12 cellular contexts compared by ENCODE assay signal in the genomic region with DNA sequence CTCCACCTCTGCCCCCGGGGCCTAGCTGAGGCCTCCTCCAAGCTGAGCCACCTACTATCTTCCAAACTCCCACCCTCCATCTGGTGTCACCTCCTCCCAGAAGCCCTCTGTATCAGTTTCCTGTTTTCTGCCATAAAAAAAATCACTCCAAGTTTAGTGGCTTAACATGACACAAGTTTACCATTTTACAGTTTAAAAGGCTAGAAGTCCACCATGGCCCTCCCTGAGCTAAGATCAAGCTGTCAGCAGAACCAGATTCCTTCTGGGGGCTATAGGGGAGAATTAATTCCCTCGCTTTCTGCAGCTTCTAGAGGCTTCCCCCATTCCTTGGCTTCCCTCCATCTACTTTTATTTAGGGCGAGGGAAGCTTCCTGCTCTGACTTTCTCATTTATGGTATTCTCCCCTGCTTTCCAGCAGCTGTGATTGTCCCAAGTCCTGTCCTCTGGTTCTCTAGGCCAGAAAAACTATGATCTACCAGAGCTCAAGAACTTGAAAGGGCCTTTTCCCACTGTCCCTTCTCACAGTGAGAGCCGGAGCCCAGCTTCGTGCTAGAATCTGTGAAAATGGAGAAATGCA. TPM values are rescaled to one million over a fixed set of nuclear protein-coding genes. Genes with fewer than 3 reads are reported as not detected.
DNase-seq lines count a peak whose midpoint lies in the region; FAIRE-seq and TF ChIP-seq lines count a peak whose summit lies in the region.
"Had no signal": no experiment of that assay in that cellular context is flagged by ENCODE, and none has a peak within 500 bp of the region (broad histone marks: within the 10 kb centered on the region; RNA-seq: fewer than 3 reads in every experiment).

No MANE protein-coding gene starts in this region.

- POLR2A ChIA-PET in H1 (lab: Charles Lee; ENCODE audit: partially characterized antibody), result interaction anchor here (0.6 kb wide), 1 partner anchor 32 kb away, joined by 3 read pairs; no protein-coding TSS in a partner anchor

- no peaks in the 10 kb centered on the region for H3K36me3 Mint-ChIP-seq in activated CD4-positive, alpha-beta T cell treated with anti-CD3 and anti-CD28 coated beads, Interleukin-2, amount 10 ng/mL, durations not matched to agents 24 days and 14 days (ENCODE audit: low read depth)

- H3K4ac ChIP-seq in H1 (replicated peaks; ENCODE audit: insufficient read length, low read depth, low read length), result no peak overlapping the region

- WGBS in H1 (ENCODE audit: extremely low coverage in 1 of 2, insufficient coverage in 1 of 2, insufficient read length in 1 of 2, insufficient replicate concordance in 2 of 2, low coverage in 1 of 2, low lambda C conversion rate in 2 of 2, missing lambda C conversion rate in 1 of 2), 2 experiments, result 78% methylated on average over 5 of the region's 5 CpGs; no CpG with 5 or more reads in 1 of the 2 experiments

- H3K36me3 ChIP-seq in H1 (ENCODE audit: control insufficient read depth in 2 of 4, insufficient read depth in 4 of 4, low read length in 3 of 4) (no peaks in the 10 kb centered on the region), skeletal muscle satellite cell (ENCODE audit: insufficient read depth, low read length) (no peaks in the 10 kb centered on the region)

- H4K8ac ChIP-seq in H1 (ENCODE audit: extremely low read depth, insufficient read depth, low read length), result no peak overlapping the region

- H2BK15ac ChIP-seq in H1 (ENCODE audit: low read length), result no peak overlapping the region

- no peaks in the 10 kb centered on the region for H3K79me1 ChIP-seq in H1 (ENCODE audit: low read depth, low read length)

- H2BK12ac ChIP-seq in H1 (ENCODE audit: low read depth, low read length), result no peak overlapping the region

- H3K27me3 Mint-ChIP-seq in activated CD4-positive, alpha-beta T cell treated with anti-CD3 and anti-CD28 coated beads, Interleukin-2, amount 10 ng/mL, durations not matched to agents 24 days and 14 days, result no peaks in the 10 kb centered on the region

- no peaks in the 10 kb centered on the region for H3K23me2 ChIP-seq in H1 (ENCODE audit: low read depth, low read length)

- no peak overlapping the region for H3K56ac ChIP-seq in H1 (replicated peaks; ENCODE audit: insufficient read length, low read depth, low read length)

- no peak overlapping the region for H3K27ac ChIP-seq in H1 (ENCODE audit: low read depth, low read length)

- H3K4me1 ChIP-seq in H1 (replicated peaks in 1 of 4; ENCODE audit: control insufficient read depth in 3 of 4, insufficient read depth in 4 of 4, low read length in 3 of 4) (peaks cover 0 to 2% (median 1%) of the 10 kb centered on the region in 4 experiments; a peak in 4 of 7 replicates), skeletal muscle satellite cell (ENCODE audit: control insufficient read depth, insufficient read depth, low read length) (peaks cover 31% of the 10 kb centered on the region)

- H4K5ac ChIP-seq in H1 (ENCODE audit: insufficient read length, low read depth, low read length), result no peak overlapping the region

- no peaks in the 10 kb centered on the region for H3K9me3 Mint-ChIP-seq in activated CD4-positive, alpha-beta T cell treated with anti-CD3 and anti-CD28 coated beads, Interleukin-2, amount 10 ng/mL, durations not matched to agents 24 days and 14 days

- H3K27ac Mint-ChIP-seq in activated CD4-positive, alpha-beta T cell treated with anti-CD3 and anti-CD28 coated beads, Interleukin-2, amount 10 ng/mL, durations not matched to agents 24 days and 14 days, result peak overlapping the region; percentile 77

- CTCF ChIA-PET in H1 (lab: Charles Lee; ENCODE audit: partially characterized antibody), result interaction anchor here (0.7 to 8.2 kb wide), 23 partner anchors 11 to 715 kb away, joined by 3 to 75 read pairs (median 5); a partner anchor contains a TSS

- H4K91ac ChIP-seq in H1 (replicated peaks; ENCODE audit: insufficient read length, low read length), result no peak overlapping the region

- no peak for TF ChIP-seq POLR2A in H1 (IDR thresholded peaks at IDR 0.05; ENCODE audit: control extremely low read depth in 1 of 2, low read depth in 2 of 2, low read length in 2 of 2)

- H3K9me3 ChIP-seq in H1 (ENCODE audit: insufficient read depth in 2 of 2, low read depth in 1 of 2, low read length in 1 of 2) (no peaks in the 10 kb centered on the region), skeletal muscle satellite cell (replicated peaks; ENCODE audit: low read length) (peaks cover 5% of the 10 kb centered on the region)

- TF ChIP-seq RAD21 in H1 (IDR thresholded peaks at IDR 0.05 in 1 of 2, conservative IDR thresholded peaks at IDR 0.05 in 1 of 2; ENCODE audit: low read depth in 2 of 2, low read length in 2 of 2), result no peak

- H3K23ac ChIP-seq in H1 (ENCODE audit: insufficient read length), result no peak overlapping the region

- no peak overlapping the region for H2BK120ac ChIP-seq in H1 (replicated peaks; ENCODE audit: low read depth, low read length)

- DNase-seq in activated CD4-positive, alpha-beta T cell treated with anti-CD3 and anti-CD28 coated beads, Interleukin-2, amount 10 ng/mL, durations not matched to agents 24 days and 14 days, result no peak
- no peak for DNase-seq in activated CD4-positive, alpha-beta T cell treated with anti-CD3 and anti-CD28 coated beads, Interleukin-2, amount 50 U/mL, for 48 hours
- DNase-seq in OCI-M1 (lab: John Stamatoyannopoulos, UW) (peak; percentile 16), H1 (ENCODE audit: low read depth in 1 of 2, low spot score in 2 of 2) (no peak), hippocampal formation (lab: John Stamatoyannopoulos, UW) (no peak), NCI-H146 (lab: John Stamatoyannopoulos, UW) (no peak), activated gamma-delta T cell treated with Interleukin-2 at 50 U/mL for 16 hours (no peak)
- DNase-seq: NCI-H2171 treated with DMSO at 0.1 percent for 48 hours, Right ventricle myocardium superior had no signal

- H3K27me3 ChIP-seq in H1 (replicated peaks in 1 of 4; ENCODE audit: control insufficient read depth in 3 of 4, extremely low read depth in 1 of 4, insufficient read depth in 3 of 4, low read length in 3 of 4) (no peaks in the 10 kb centered on the region; a peak in 1 of 7 replicates), skeletal muscle satellite cell (ENCODE audit: control insufficient read depth, insufficient read depth, low read length) (peaks cover 10% of the 10 kb centered on the region)

- H2BK20ac ChIP-seq in H1 (ENCODE audit: low read length), result no peak overlapping the region

- H4K20me1 ChIP-seq in H1 (replicated peaks in 1 of 2; ENCODE audit: control insufficient read depth in 1 of 2, insufficient read depth in 2 of 2, low read length in 2 of 2), result no peaks in the 10 kb centered on the region

- H3K14ac ChIP-seq in H1 (ENCODE audit: insufficient read length), result no peak overlapping the region

- TF ChIP-seq EP300 in H1 (IDR thresholded peaks at IDR 0.05; ENCODE audit: borderline replicate concordance in 1 of 2, low read depth in 2 of 2, low read length in 2 of 2), result no peak

- 0 out of 2 replicates have a peak overlapping the region, but pooled peaks have one; percentile 12 for H2AFZ ChIP-seq in H1 (ENCODE audit: low read length)

- H3K18ac ChIP-seq in H1 (ENCODE audit: extremely low read depth, low read length), result no peak overlapping the region

- no peak overlapping the region for H3K9ac ChIP-seq in H1 (replicated peaks in 1 of 4; ENCODE audit: extremely low read depth in 1 of 4, low read depth in 3 of 4, low read length in 3 of 4)
- peak overlapping the region; percentile 44 for H3K9ac ChIP-seq in skeletal muscle satellite cell (ENCODE audit: low read depth, low read length)

- H3K4me1 Mint-ChIP-seq in activated CD4-positive, alpha-beta T cell treated with anti-CD3 and anti-CD28 coated beads, Interleukin-2, amount 10 ng/mL, durations not matched to agents 24 days and 14 days, result peaks cover 21% of the 10 kb centered on the region

- H3K4me3 ChIP-seq in H1 (ENCODE audit: extremely low read depth in 1 of 4, insufficient read depth in 2 of 4, low read depth in 3 of 4, low read length in 4 of 4), result no peak overlapping the region
- no peak overlapping the region for H3K4me3 ChIP-seq in skeletal muscle satellite cell (ENCODE audit: low read length)
- H3K4me3 ChIP-seq: coronary artery had no signal

- no peak overlapping the region for H2BK5ac ChIP-seq in H1 (ENCODE audit: low read depth, low read length)

- H3K79me2 ChIP-seq in H1 (ENCODE audit: control insufficient read depth in 1 of 2, insufficient read depth in 2 of 2, low read length in 2 of 2), result no peaks in the 10 kb centered on the region

- H3K4me2 ChIP-seq in H1 (ENCODE audit: insufficient read depth in 1 of 2, low read depth in 2 of 2, low read length in 2 of 2), result no peak overlapping the region
- no peak overlapping the region for H3K4me2 ChIP-seq in skeletal muscle satellite cell (ENCODE audit: low read length)

- no peak for FAIRE-seq in H1 (lab: Jason Lieb, UNC)

- no peak overlapping the region for H3K4me3 Mint-ChIP-seq in activated CD4-positive, alpha-beta T cell treated with anti-CD3 and anti-CD28 coated beads, Interleukin-2, amount 10 ng/mL, durations not matched to agents 24 days and 14 days

- peak overlapping the region; percentile 20; the same call in 1 of the 2 replicates for H2AK5ac ChIP-seq in H1 (ENCODE audit: low read depth, low read length)

- TF ChIP-seq CTCF in H1 (IDR thresholded peaks at IDR 0.05; ENCODE audit: control extremely low read depth in 1 of 3, insufficient read depth in 1 of 3, low read depth in 1 of 3, low read length in 3 of 3), result no peak

- intact Hi-C loops in activated CD4-positive, alpha-beta T cell treated with anti-CD3 and anti-CD28 coated beads, Interleukin-2, amount 10 ng/mL, durations not matched to agents 24 days and 14 days (cut with micrococcal nuclease), result loop anchor here (2.0 kb wide), 1 partner anchor 49 kb away; no protein-coding TSS in a partner anchor

RNA-seq across cellular contexts. Expression of a gene that starts 4.3 kb away (rescaled TPM):
- not detected in 2 replicates for total RNA-seq in activated CD4-positive, alpha-beta T cell treated with anti-CD3 and anti-CD28 coated beads, Interleukin-2, amount 10 ng/mL, durations not matched to agents 24 days and 14 days
- not detected in 2 replicates for total RNA-seq in H1 (2021; fragmentation: NEBNext Ultra II Directional; extraction: Animal tissue kit (Norgen Biotek cat#: 25700))
- not detected in 2 replicates for polyA plus RNA-seq in H1 (2011; rRNA removed)
- not detected for polyA plus RNA-seq in H1 (2011; cell fraction: cytosol; rRNA removed)
- polyA plus RNA-seq in H1 (2011; cell fraction: nucleus; rRNA removed), result not detected
- 0.09 TPM in 1 of 4 replicates, not detected in the others for polyA plus RNA-seq in H1 (2012, experiment 1 of 2)
- not detected for polyA plus RNA-seq in H1 (2012, experiment 2 of 2)
- polyA plus RNA-seq in H1 (2013, experiment 1 of 2), result not detected
- polyA plus RNA-seq in H1 (2013, experiment 2 of 2), result 0.02 TPM
- polyA minus RNA-seq in H1 (2011; rRNA and poly(A)+ RNA removed), result not detected in 2 replicates
- polyA minus RNA-seq in H1 (2011; cell fraction: cytosol; rRNA and poly(A)+ RNA removed), result not detected
- not detected for polyA minus RNA-seq in H1 (2011; cell fraction: nucleus; rRNA and poly(A)+ RNA removed)
- not detected in 2 replicates for total RNA-seq in skeletal muscle satellite cell (2012; rRNA removed)
- polyA plus RNA-seq: neural cell had no signal

RNA-seq across cellular contexts. Expression of a gene that starts 23.3 kb away (rescaled TPM):
- 208 and 214 TPM in 2 replicates for total RNA-seq in activated CD4-positive, alpha-beta T cell treated with anti-CD3 and anti-CD28 coated beads, Interleukin-2, amount 10 ng/mL, durations not matched to agents 24 days and 14 days
- 2.8 and 3.2 TPM in 2 replicates for total RNA-seq in H1 (2021; fragmentation: NEBNext Ultra II Directional; extraction: Animal tissue kit (Norgen Biotek cat#: 25700))
- polyA plus RNA-seq in H1 (2011; rRNA removed), result 2.0 and 2.2 TPM in 2 replicates
- polyA plus RNA-seq in H1 (2011; cell fraction: cytosol; rRNA removed), result 1.8 TPM
- polyA plus RNA-seq in H1 (2011; cell fraction: nucleus; rRNA removed), result 8.8 TPM
- polyA plus RNA-seq in H1 (2012, experiment 1 of 2), result 0.97 to 4.4 TPM (median 2.8 TPM) in 4 replicates
- polyA plus RNA-seq in H1 (2012, experiment 2 of 2), result 1.3 TPM
- 1.3 TPM for polyA plus RNA-seq in H1 (2013, experiment 1 of 2)
- polyA plus RNA-seq in H1 (2013, experiment 2 of 2), result 1.1 TPM
- polyA minus RNA-seq in H1 (2011; rRNA and poly(A)+ RNA removed), result 4.4 and 5.0 TPM in 2 replicates
- polyA minus RNA-seq in H1 (2011; cell fraction: cytosol; rRNA and poly(A)+ RNA removed), result 2.4 TPM
- polyA minus RNA-seq in H1 (2011; cell fraction: nucleus; rRNA and poly(A)+ RNA removed), result 10.5 TPM
- total RNA-seq in skeletal muscle satellite cell (2012; rRNA removed), result 20.3 and 25.6 TPM in 2 replicates
- polyA plus RNA-seq: neural cell had no signal

RNA-seq across cellular contexts. Expression of a gene that starts 34.1 kb away (rescaled TPM):
- 155 and 164 TPM in 2 replicates for total RNA-seq in activated CD4-positive, alpha-beta T cell treated with anti-CD3 and anti-CD28 coated beads, Interleukin-2, amount 10 ng/mL, durations not matched to agents 24 days and 14 days
- 34.7 and 35.6 TPM in 2 replicates for total RNA-seq in H1 (2021; fragmentation: NEBNext Ultra II Directional; extraction: Animal tissue kit (Norgen Biotek cat#: 25700))
- polyA plus RNA-seq in H1 (2011; rRNA removed), result 17.5 and 23.3 TPM in 2 replicates
- 19.8 TPM for polyA plus RNA-seq in H1 (2011; cell fraction: cytosol; rRNA removed)
- polyA plus RNA-seq in H1 (2011; cell fraction: nucleus; rRNA removed), result 30.6 TPM
- polyA plus RNA-seq in H1 (2012, experiment 1 of 2), result 20.0 to 28.0 TPM (median 25.9 TPM) in 4 replicates
- 11.5 TPM for polyA plus RNA-seq in H1 (2012, experiment 2 of 2)
- polyA plus RNA-seq in H1 (2013, experiment 1 of 2), result 17.6 TPM
- polyA plus RNA-seq in H1 (2013, experiment 2 of 2), result 17.8 TPM
- polyA minus RNA-seq in H1 (2011; rRNA and poly(A)+ RNA removed), result 35.3 and 36.1 TPM in 2 replicates
- polyA minus RNA-seq in H1 (2011; cell fraction: cytosol; rRNA and poly(A)+ RNA removed), result 47.9 TPM
- polyA minus RNA-seq in H1 (2011; cell fraction: nucleus; rRNA and poly(A)+ RNA removed), result 32.3 TPM
- total RNA-seq in skeletal muscle satellite cell (2012; rRNA removed), result 79.1 and 110 TPM in 2 replicates

Comparison
In these comparisons a context has a peak if more than half of its experiments do, and no peak if none do; other contexts are left out.
1. RNA of a gene that starts 23.3 kb away (total RNA-seq): 208 to 214 TPM in activated CD4-positive, alpha-beta T cell treated with anti-CD3 and anti-CD28 coated beads, Interleukin-2, amount 10 ng/mL, durations not matched to agents 24 days and 14 days; 2.8 to 3.2 TPM in H1; every median in the first group is over 10 times any median in the second.